In the genomic region with DNA sequence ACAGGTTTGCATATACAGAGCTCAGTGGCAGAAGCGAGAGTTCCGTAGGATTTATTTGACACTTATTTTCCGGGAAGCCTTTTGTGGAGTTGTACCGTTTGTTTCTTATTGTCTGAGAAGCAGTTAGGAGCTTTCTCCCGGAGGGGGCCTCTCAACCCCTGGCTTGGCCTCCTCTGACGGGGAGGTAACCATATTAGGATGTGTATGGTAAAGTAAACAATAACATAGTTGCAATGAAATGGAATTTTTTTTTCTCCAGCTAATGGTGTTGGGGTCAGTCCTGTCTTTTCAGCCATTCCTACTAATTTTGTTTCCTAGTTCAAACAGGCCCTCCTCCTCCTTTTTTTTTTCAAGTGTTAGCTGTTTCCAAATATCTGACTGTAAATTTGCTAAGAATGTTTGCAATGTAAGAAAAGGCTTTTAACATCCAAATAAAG, we compare ENCODE assay signal across 10 cellular contexts.
DNase-seq lines count a peak whose midpoint lies in the region; ATAC-seq and TF ChIP-seq lines count a peak whose summit lies in the region.
"Had no signal": no experiment of that assay in that cellular context is flagged by ENCODE, and none has a peak within 500 bp of the region (broad histone marks: within the 10 kb centered on the region; RNA-seq: fewer than 3 reads in every experiment).

No MANE protein-coding gene starts in this region.

- no peaks in the 10 kb centered on the region for H3K9me3 Mint-ChIP-seq in Calu3 (ENCODE audit: low read depth, unreplicated experiment)
- no peaks in the 10 kb centered on the region for H3K9me3 Mint-ChIP-seq in effector memory CD8-positive, alpha-beta T cell

- H3K4me2 ChIP-seq in osteoblast (ENCODE audit: insufficient read depth, low read length): peak overlapping the region; percentile 70

- intact Hi-C loops in Calu3 (cut with micrococcal nuclease; ENCODE audit: unreplicated experiment): loop anchor here (2.0 to 10.0 kb wide), 4 partner anchors 57 to 337 kb away; a partner anchor contains a TSS

- peaks cover 55% of the 10 kb centered on the region for H3K4me1 Mint-ChIP-seq in Calu3 (ENCODE audit: low read depth, unreplicated experiment)
- H3K4me1 Mint-ChIP-seq in effector memory CD8-positive, alpha-beta T cell (ENCODE audit: low read depth in 2 of 2): peaks cover 2 to 8% of the 10 kb centered on the region in 2 donors

- H2AFZ ChIP-seq in osteoblast (ENCODE audit: low read length): no peak overlapping the region

- no peaks in the 10 kb centered on the region for H3K9me3 ChIP-seq in RWPE2 (ENCODE audit: severe bottlenecking)
- H3K9me3 ChIP-seq in osteoblast (ENCODE audit: low read depth, low read length): no peaks in the 10 kb centered on the region

- CTCF ChIA-PET in Calu3 (lab: Charles Lee): interaction anchor here (0.7 to 1.8 kb wide), 3 partner anchors 9 to 228 kb away, joined by 3 to 9 read pairs (median 4); no protein-coding TSS in a partner anchor

- H3K36me3 Mint-ChIP-seq in Calu3 (ENCODE audit: insufficient read depth, unreplicated experiment): peaks cover 13% of the 10 kb centered on the region
- H3K36me3 Mint-ChIP-seq in effector memory CD8-positive, alpha-beta T cell (ENCODE audit: insufficient read depth): peaks cover 3% of the 10 kb centered on the region

- H3K4me3 ChIP-seq in RWPE2 (ENCODE audit: severe bottlenecking) (no peak overlapping the region), fibroblast of the aortic adventitia (ENCODE audit: low read depth, low read length) (peak overlapping the region; percentile 65), osteoblast (ENCODE audit: insufficient read depth, low read length) (peak overlapping the region; percentile 53)

- no peaks in the 10 kb centered on the region for H3K27me3 Mint-ChIP-seq in Calu3 (ENCODE audit: unreplicated experiment)
- no peaks in the 10 kb centered on the region for H3K27me3 Mint-ChIP-seq in effector memory CD8-positive, alpha-beta T cell

- H3K4me1 ChIP-seq in RWPE2 (ENCODE audit: insufficient read depth, poor library complexity, severe bottlenecking) (peaks cover 9% of the 10 kb centered on the region), osteoblast (ENCODE audit: insufficient read depth, low read length) (peaks cover 66% of the 10 kb centered on the region)

- H3K36me3 ChIP-seq in RWPE2 (ENCODE audit: low read depth) (no peaks in the 10 kb centered on the region), osteoblast (ENCODE audit: insufficient read depth, low read length) (no peaks in the 10 kb centered on the region)

- H3K27ac ChIP-seq in RWPE2 (ENCODE audit: poor library complexity, severe bottlenecking) (no peak overlapping the region), osteoblast (ENCODE audit: low read depth, low read length) (peak overlapping the region; percentile 84)

- peak; percentile 42; the same call in 1 of the 3 replicates for ATAC-seq in RWPE2 (ENCODE audit: low read depth)
- ATAC-seq in effector memory CD8-positive, alpha-beta T cell (replicated peaks): no peak

- H4K20me1 ChIP-seq in osteoblast (ENCODE audit: insufficient read depth, low read length): no peaks in the 10 kb centered on the region

- H3K27me3 ChIP-seq in RWPE2 (ENCODE audit: insufficient read depth, poor library complexity, severe bottlenecking) (no peaks in the 10 kb centered on the region), osteoblast (ENCODE audit: insufficient read depth, low read length) (no peaks in the 10 kb centered on the region)

- no TSS peak for BruUV-seq in Calu3 (replicated peaks; lab: Mats Ljungman, UMichigan)

- H3K27ac Mint-ChIP-seq in Calu3 (ENCODE audit: unreplicated experiment): peak overlapping the region; percentile 72
- no peak overlapping the region for H3K27ac Mint-ChIP-seq in effector memory CD8-positive, alpha-beta T cell

- H3K4me3 Mint-ChIP-seq in Calu3 (ENCODE audit: low read depth, unreplicated experiment): peak overlapping the region; percentile 50
- H3K4me3 Mint-ChIP-seq in effector memory CD8-positive, alpha-beta T cell: no peak overlapping the region

- TF ChIP-seq CTCF in Calu3 (IDR thresholded peaks at IDR 0.05; ENCODE audit: unreplicated experiment) (no peak), RWPE2 (IDR thresholded peaks at IDR 0.05; ENCODE audit: poor library complexity, severe bottlenecking) (no peak), fibroblast of the aortic adventitia (IDR thresholded peaks at IDR 0.05; ENCODE audit: insufficient read depth, low read length) (no peak), osteoblast (IDR thresholded peaks at IDR 0.05; ENCODE audit: extremely low read depth, low read depth, low read length) (no peak)

- DNase-seq in Calu3 (peak; percentile 19), RWPE2 (ENCODE audit: low spot score) (no peak), fibroblast of the aortic adventitia (ENCODE audit: low read depth) (peak; percentile 86), osteoblast (ENCODE audit: insufficient read length, low spot score, missing footprints) (peak; percentile 53), NOMO-1 treated with DMSO at 0.1 percent for 48 hours (lab: John Stamatoyannopoulos, UW; ENCODE audit: unreplicated experiment) (no peak), T-helper 1 cell (no peak)
- DNase-seq in effector memory CD8-positive, alpha-beta T cell: no peak
- DNase-seq in activated effector memory CD4-positive, alpha-beta T cell treated with Interleukin-2 at 50 U/mL for 16 hours: no peak
- DNase-seq: DMS79, NCI-H1105 treated with DMSO at 0.1 percent for 48 hours had no signal

- peaks cover 54% of the 10 kb centered on the region for H3K79me2 ChIP-seq in osteoblast (ENCODE audit: insufficient read depth, low read length)

Comparison
In these comparisons a context has a peak if more than half of its experiments do, and no peak if none do; other contexts are left out.
1. DNase-seq: peak in Calu3 (single experiment), fibroblast of the aortic adventitia (single experiment) and osteoblast (single experiment); none in RWPE2 (single experiment), NOMO-1 treated with DMSO at 0.1 percent for 48 hours (single experiment), effector memory CD8-positive, alpha-beta T cell (0 of 3), activated effector memory CD4-positive, alpha-beta T cell treated with Interleukin-2 at 50 U/mL for 16 hours (single experiment) and T-helper 1 cell (0 of 5).